16 cellular contexts compared by ENCODE assay signal in the genomic region with DNA sequence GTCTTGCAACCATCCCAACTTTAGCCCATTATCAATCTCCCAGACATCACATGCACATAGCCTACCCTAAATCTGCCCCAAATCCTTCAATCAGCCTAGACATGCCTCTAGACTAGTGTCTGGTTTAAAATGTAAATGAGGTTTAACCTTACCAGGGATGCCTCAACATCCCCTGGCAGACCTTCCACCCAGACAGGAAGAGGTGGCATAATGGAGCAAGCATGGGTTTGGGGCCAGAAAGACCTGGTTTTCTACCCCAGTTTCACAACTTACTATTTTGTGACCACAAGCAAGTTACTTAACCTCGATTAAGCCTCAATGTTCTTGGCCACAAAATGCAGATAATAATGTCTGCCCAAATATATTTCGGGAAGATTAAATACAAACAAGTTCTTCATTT. TPM values are rescaled to one million over a fixed set of nuclear protein-coding genes. Genes with fewer than 3 reads are reported as not detected.
DNase-seq lines count a peak whose midpoint lies in the region; TF ChIP-seq lines count a peak whose summit lies in the region.
"Had no signal": no experiment of that assay in that cellular context is flagged by ENCODE, and none has a peak within 500 bp of the region (broad histone marks: within the 10 kb centered on the region; RNA-seq: fewer than 3 reads in every experiment).

No MANE protein-coding gene starts in this region.

- no peak overlapping the region for H3K4me3 ChIP-seq in AG10803 (ENCODE audit: low read length)
- H3K4me3 ChIP-seq in Jurkat, Clone E6-1 (ENCODE audit: low read length) = no peak overlapping the region
- H3K4me3 ChIP-seq: GM23248, HAP-1, SJSA1 had no signal

- peak overlapping the region; percentile 96 for H3K27ac ChIP-seq in VCaP
- H3K27ac ChIP-seq: GM23248, SJSA1 had no signal

- TF ChIP-seq CTCF in AG10803 (conservative IDR thresholded peaks at IDR 0.05; ENCODE audit: low read length) = no peak
- TF ChIP-seq CTCF in VCaP (conservative IDR thresholded peaks at IDR 0.05) = no peak

- DNase-seq in AG10803 (ENCODE audit: low read depth) (peak; percentile 24), NOMO-1 treated with DMSO at 0.1 percent for 48 hours (lab: John Stamatoyannopoulos, UW; ENCODE audit: unreplicated experiment) (peak; percentile 67), NAMALWA (ENCODE audit: low spot score) (no peak), mesenteric fat pad (ENCODE audit: low spot score) (no peak)
- peak; percentile 12 for DNase-seq in Jurkat, Clone E6-1 (ENCODE audit: low read depth, low spot score)
- no peak for DNase-seq in activated CD4-positive, CD25-positive, alpha-beta regulatory T cell (lab: John Stamatoyannopoulos, UW)
- DNase-seq: C1 segment of cervical spinal cord, GM23248, NCI-H1048, NCI-H1436, NCI-H1930, NCI-H226, NCI-H526 had no signal

RNA-seq across cellular contexts. Expression of a gene that starts 28.3 kb away (rescaled TPM):
- polyA plus RNA-seq in Jurkat, Clone E6-1 (2012; ENCODE audit: insufficient read depth, insufficient read length) = 0.69 TPM
- total RNA-seq in mesenteric fat pad = 4,139 TPM

Comparison
In these comparisons a context has a peak if more than half of its experiments do, and no peak if none do; other contexts are left out.
1. DNase-seq: peak in AG10803 (single experiment), Jurkat, Clone E6-1 (single experiment) and NOMO-1 treated with DMSO at 0.1 percent for 48 hours (single experiment); none in NAMALWA (single experiment), activated CD4-positive, CD25-positive, alpha-beta regulatory T cell (0 of 4) and mesenteric fat pad (single experiment).